In genomic region chr19:51800849-51801244, GRCh38 we compare ENCODE assay signal across 17 cellular contexts. TPM values are rescaled to one million over a fixed set of nuclear protein-coding genes. Genes with fewer than 3 reads are reported as not detected.
"Had no signal": no experiment of that assay in that cellular context is flagged by ENCODE, and none has a peak within 500 bp of the region (broad histone marks: within the 10 kb centered on the region; RNA-seq: fewer than 3 reads in every experiment).

No MANE protein-coding gene starts in this region.

- H3K4me3 ChIP-seq: breast epithelium, lung, smooth muscle cell, tibial nerve had no signal

- H3K36me3 Mint-ChIP-seq: stimulated activated effector memory CD8-positive, alpha-beta T cell treated with anti-CD3 and anti-CD28 coated beads, Interleukin-12 subunit alpha, Interleukin-12 subunit beta, amount 100 ng/mL, for 72 hours had no signal

- H3K4me1 ChIP-seq: breast epithelium, foreskin keratinocyte had no signal

- ATAC-seq: esophagus mucosa; foreskin keratinocyte; stimulated activated effector memory CD8-positive, alpha-beta T cell treated with anti-CD3 and anti-CD28 coated beads, Interleukin-12 subunit alpha, Interleukin-12 subunit beta, amount 100 ng/mL, for 72 hours; T-helper 17 cell had no signal

- H3K27me3 ChIP-seq: breast epithelium, foreskin keratinocyte, tibial nerve had no signal

- H3K4me3 Mint-ChIP-seq: activated naive CD4-positive, alpha-beta T cell treated with anti-CD3 and anti-CD28 coated beads, Interleukin-2, amount 50 U/mL, for 24 hours; naive B cell; stimulated activated effector memory CD8-positive, alpha-beta T cell treated with anti-CD3 and anti-CD28 coated beads, Interleukin-12 subunit alpha, Interleukin-12 subunit beta, amount 100 ng/mL, for 72 hours; T-helper 17 cell had no signal

- H3K4me1 Mint-ChIP-seq: activated naive CD4-positive, alpha-beta T cell treated with anti-CD3 and anti-CD28 coated beads, Interleukin-2, amount 50 U/mL, for 24 hours; stimulated activated effector memory CD8-positive, alpha-beta T cell treated with anti-CD3 and anti-CD28 coated beads, Interleukin-12 subunit alpha, Interleukin-12 subunit beta, amount 100 ng/mL, for 72 hours; T-helper 17 cell had no signal

- H3K9me3 ChIP-seq: breast epithelium, tibial nerve had no signal

- H3K36me3 ChIP-seq: breast epithelium, tibial nerve had no signal

- DNase-seq: activated CD4-positive, alpha-beta T cell treated with anti-CD3 and anti-CD28 coated beads, Interleukin-2, amount 50 U/mL, for 4 hours; activated CD4-positive, CD25-positive, alpha-beta regulatory T cell treated with anti-CD3 and anti-CD28 coated beads, Interleukin-2, amount 50 U/mL, for 72 hours; activated T-cell treated with anti-CD3 and anti-CD28 coated beads, Interleukin-2, amount 50 U/mL, for 1 hour; foreskin keratinocyte; head of caudate nucleus; islet precursor cell; naive B cell; posterior cingulate gyrus; T-helper 17 cell had no signal

- H3K27ac ChIP-seq: foreskin keratinocyte had no signal

- H3K27ac Mint-ChIP-seq: activated naive CD4-positive, alpha-beta T cell treated with anti-CD3 and anti-CD28 coated beads, Interleukin-2, amount 50 U/mL, for 24 hours; naive B cell; stimulated activated effector memory CD8-positive, alpha-beta T cell treated with anti-CD3 and anti-CD28 coated beads, Interleukin-12 subunit alpha, Interleukin-12 subunit beta, amount 100 ng/mL, for 72 hours; T-helper 17 cell had no signal

RNA-seq across cellular contexts. Expression of gene FPR3, which starts 5.9 kb away (rescaled TPM):
- total RNA-seq: chondrocyte, foreskin keratinocyte, smooth muscle cell, T-helper 17 cell had no signal
- polyA plus RNA-seq: foreskin keratinocyte, smooth muscle cell had no signal

RNA-seq across cellular contexts. Expression of gene FPR2, which starts 39.9 kb away (rescaled TPM):
- total RNA-seq: chondrocyte, foreskin keratinocyte, smooth muscle cell had no signal
- polyA plus RNA-seq: foreskin keratinocyte, smooth muscle cell had no signal

RNA-seq across cellular contexts. Expression of gene FPR1, which starts 49.2 kb away (rescaled TPM):
- total RNA-seq: chondrocyte, smooth muscle cell had no signal
- polyA plus RNA-seq: foreskin keratinocyte, smooth muscle cell had no signal
